In the genomic region with DNA sequence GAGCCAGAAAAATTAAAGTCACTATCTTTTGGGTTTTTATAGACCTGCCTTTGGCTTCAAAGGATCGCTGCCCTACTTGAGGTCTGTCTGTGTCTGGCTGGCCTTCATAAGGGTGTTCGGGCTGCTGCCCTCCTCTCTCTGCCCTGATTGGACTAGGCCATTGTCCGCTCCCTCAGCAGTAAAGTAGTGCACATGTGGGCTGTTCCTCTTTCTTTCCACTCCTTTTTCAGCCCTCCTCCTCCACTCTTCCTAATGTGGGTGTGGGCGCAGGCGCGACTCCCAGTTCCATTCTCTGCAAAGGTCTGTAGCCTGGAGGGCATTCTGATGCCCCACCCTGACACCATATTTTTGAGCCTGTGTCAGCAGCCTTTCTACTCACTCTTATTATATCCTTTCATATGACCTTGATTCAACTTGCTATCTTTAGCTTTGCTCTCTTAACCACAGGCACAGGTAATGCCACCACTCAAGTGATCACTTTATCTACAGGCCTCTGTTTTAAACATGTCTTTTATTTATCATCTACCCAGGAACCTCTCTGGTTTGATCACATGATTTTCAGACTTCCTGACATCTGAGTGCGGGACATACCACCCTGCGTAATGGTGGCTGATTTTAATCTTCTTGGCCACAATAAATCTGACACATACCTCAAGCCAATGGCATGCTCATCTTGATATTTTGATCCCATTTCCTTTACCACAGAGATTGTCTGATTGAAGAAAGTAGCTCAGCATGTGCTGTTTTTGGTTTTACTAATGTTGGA, we compare ENCODE assay signal across 9 cellular contexts.
DNase-seq lines count a peak whose midpoint lies in the region; ATAC-seq and TF ChIP-seq lines count a peak whose summit lies in the region.
"Had no signal": no experiment of that assay in that cellular context is flagged by ENCODE, and none has a peak within 500 bp of the region (broad histone marks: within the 10 kb centered on the region; RNA-seq: fewer than 3 reads in every experiment).

No MANE protein-coding gene starts in this region.

- peak overlapping the region; percentile 24 for H3K27ac ChIP-seq in muscle layer of colon (ENCODE audit: low read depth, low read length)
- H3K27ac ChIP-seq: neutrophil had no signal

- H3K27me3 ChIP-seq in BJ (ENCODE audit: control insufficient read depth, insufficient read depth, low read length) (no peaks in the 10 kb centered on the region), adipocyte (replicated peaks; ENCODE audit: control insufficient read depth, insufficient read depth, low read length) (no peaks in the 10 kb centered on the region), muscle layer of colon (ENCODE audit: control insufficient read depth in 1 of 2, insufficient read depth in 2 of 2, low read length in 2 of 2) (no peaks in the 10 kb centered on the region), H7 (ENCODE audit: control insufficient read depth, insufficient read depth, low read length) (no peaks in the 10 kb centered on the region)
- H3K27me3 ChIP-seq: neutrophil had no signal

- peak; percentile 76 for DNase-seq in BJ (ENCODE audit: low read depth)
- peak; percentile 96 for DNase-seq in M059J (ENCODE audit: low read depth)
- no peak for DNase-seq in adipocyte (ENCODE audit: low read depth)
- no peak for DNase-seq in NCI-H2196 treated with DMSO at 0.1 percent for 48 hours (lab: John Stamatoyannopoulos, UW; ENCODE audit: unreplicated experiment)
- DNase-seq in H7 = no peak

- peak overlapping the region; percentile 11 for H3K9ac ChIP-seq in adipocyte (ENCODE audit: low read length)
- no peak overlapping the region for H3K9ac ChIP-seq in muscle layer of colon (ENCODE audit: low read length)

- H3K4me1 ChIP-seq in adipocyte (ENCODE audit: control insufficient read depth, insufficient read depth, low read length) = peaks cover 64% of the 10 kb centered on the region
- H3K4me1 ChIP-seq in muscle layer of colon (ENCODE audit: insufficient read depth, low read length) = peaks cover 41% of the 10 kb centered on the region

- TF ChIP-seq CTCF in BJ (IDR thresholded peaks at IDR 0.05; ENCODE audit: insufficient read depth, low read depth, low read length) = no peak

- ATAC-seq in GM18498 (IDR thresholded peaks at IDR 0.05; ENCODE audit: unreplicated experiment) = no peak
- ATAC-seq in GM19328 (IDR thresholded peaks at IDR 0.05; ENCODE audit: unreplicated experiment) = no peak

- CTCF ChIA-PET in BJ (lab: Yijun Ruan, JAX) = interaction anchor here (1.2 kb wide), 2 partner anchors 66 to 119 kb away, joined by 3 read pairs; no protein-coding TSS in a partner anchor

- POLR2A ChIA-PET in BJ (lab: Charles Lee) = interaction anchor here (0.7 kb wide), 1 partner anchor 1760 kb away, joined by 3 read pairs; no protein-coding TSS in a partner anchor

- H3K4me3 ChIP-seq in BJ (ENCODE audit: low read depth, low read length) (no peak overlapping the region), adipocyte (ENCODE audit: low read length) (no peak overlapping the region), muscle layer of colon (ENCODE audit: low read depth in 1 of 2, low read length in 2 of 2) (no peak overlapping the region), H7 (ENCODE audit: insufficient read depth, low read depth, low read length) (no peak overlapping the region)

- H3K36me3 ChIP-seq in BJ (ENCODE audit: control insufficient read depth, insufficient read depth, low read length) = no peaks in the 10 kb centered on the region
- no peaks in the 10 kb centered on the region for H3K36me3 ChIP-seq in adipocyte (ENCODE audit: control insufficient read depth, insufficient read depth, low read length, severe bottlenecking)
- H3K36me3 ChIP-seq in muscle layer of colon (ENCODE audit: insufficient read depth, low read length) = no peaks in the 10 kb centered on the region
- H3K36me3 ChIP-seq in H7 (replicated peaks; ENCODE audit: control insufficient read depth, insufficient read depth, low read length) = no peaks in the 10 kb centered on the region
- H3K36me3 ChIP-seq: neutrophil had no signal

- no peaks in the 10 kb centered on the region for H3K9me3 ChIP-seq in adipocyte (ENCODE audit: control insufficient read depth, low read length)
- H3K9me3 ChIP-seq in muscle layer of colon (ENCODE audit: low read length) = no peaks in the 10 kb centered on the region
- H3K9me3 ChIP-seq: neutrophil had no signal

Comparison
In these comparisons a context has a peak if more than half of its experiments do, and no peak if none do; other contexts are left out.
1. DNase-seq: peak in BJ (single experiment) and M059J (single experiment); none in adipocyte (single experiment), NCI-H2196 treated with DMSO at 0.1 percent for 48 hours (single experiment) and H7 (single experiment).